In genomic region chr3:15649831-15650230, GRCh38 we compare ENCODE assay signal across 18 cellular contexts.
"Had no signal": no experiment of that assay in that cellular context is flagged by ENCODE, and none has a peak within 500 bp of the region (broad histone marks: within the 10 kb centered on the region; RNA-seq: fewer than 3 reads in every experiment).

No MANE protein-coding gene starts in this region.

- H3K36me3 ChIP-seq: adrenal gland, thoracic aorta had no signal

- H2AFZ ChIP-seq: parathyroid adenoma had no signal

- DNase-seq: activated CD4-positive, alpha-beta T cell treated with anti-CD3 and anti-CD28 coated beads, Interleukin-2, amount 10 ng/mL, durations not matched to agents 7 days and 5 days; activated CD8-positive, alpha-beta memory T cell treated with anti-CD3 and anti-CD28 coated beads, Interleukin-2, amount 50 U/mL, for 4 hours; activated effector memory CD4-positive, alpha-beta T cell treated with anti-CD3 and anti-CD28 coated beads, Interleukin-2, amount 50 U/mL, for 16 hours; activated T-cell treated with anti-CD3 and anti-CD28 coated beads, Interleukin-2, amount 50 U/mL, for 48 hours; adrenal gland; effector memory CD8-positive, alpha-beta T cell; esophagus squamous epithelium; heart right ventricle; left ventricle myocardium superior; naive thymus-derived CD4-positive, alpha-beta T cell; stimulated activated CD4-positive, alpha-beta T cell treated with anti-CD3 and anti-CD28 coated beads, Interleukin-4, amount 100 ng/mL, for 24 hours had no signal

- H3K4me1 ChIP-seq: parathyroid adenoma had no signal

- H3K79me2 ChIP-seq: parathyroid adenoma had no signal

- H3K9me3 ChIP-seq: adrenal gland, thoracic aorta had no signal

- H3K27ac Mint-ChIP-seq: activated CD4-positive, alpha-beta T cell treated with anti-CD3 and anti-CD28 coated beads, Interleukin-2, amount 10 ng/mL, durations not matched to agents 7 days and 5 days; activated naive CD4-positive, alpha-beta T cell treated with anti-CD3 and anti-CD28 coated beads, Interleukin-2, amount 50 U/mL, for 72 hours; stimulated activated effector memory CD8-positive, alpha-beta T cell treated with anti-CD3 and anti-CD28 coated beads, Interleukin-12 subunit alpha, Interleukin-12 subunit beta, amount 100 ng/mL, for 72 hours had no signal

- H3K4me3 ChIP-seq: adrenal gland, esophagus squamous epithelium, heart right ventricle, smooth muscle cell, thoracic aorta had no signal

- ATAC-seq: activated naive CD4-positive, alpha-beta T cell treated with anti-CD3 and anti-CD28 coated beads, Interleukin-2, amount 50 U/mL, for 72 hours; effector memory CD8-positive, alpha-beta T cell; left ventricle myocardium superior; naive thymus-derived CD4-positive, alpha-beta T cell; sciatic nerve; stimulated activated effector memory CD8-positive, alpha-beta T cell treated with anti-CD3 and anti-CD28 coated beads, Interleukin-12 subunit alpha, Interleukin-12 subunit beta, amount 100 ng/mL, for 72 hours had no signal

- H3K9ac ChIP-seq: parathyroid adenoma had no signal

- H3K9me3 Mint-ChIP-seq: effector memory CD8-positive, alpha-beta T cell; memory B cell; stimulated activated effector memory CD8-positive, alpha-beta T cell treated with anti-CD3 and anti-CD28 coated beads, Interleukin-12 subunit alpha, Interleukin-12 subunit beta, amount 100 ng/mL, for 72 hours had no signal

- H3K27ac ChIP-seq: adrenal gland, esophagus squamous epithelium, heart right ventricle, parathyroid adenoma, thoracic aorta had no signal

- H3K4me3 Mint-ChIP-seq: activated CD4-positive, alpha-beta T cell treated with anti-CD3 and anti-CD28 coated beads, Interleukin-2, amount 10 ng/mL, durations not matched to agents 7 days and 5 days; memory B cell; stimulated activated effector memory CD8-positive, alpha-beta T cell treated with anti-CD3 and anti-CD28 coated beads, Interleukin-12 subunit alpha, Interleukin-12 subunit beta, amount 100 ng/mL, for 72 hours had no signal

- H3K4me2 ChIP-seq: smooth muscle cell had no signal

- H3K27me3 ChIP-seq: adrenal gland, esophagus squamous epithelium, heart right ventricle had no signal
